Comparison of ENCODE assay signal across 37 cellular contexts in genomic region chr11:120442031-120442430, GRCh38.
"Had no signal": no experiment of that assay in that cellular context is flagged by ENCODE, and none has a peak within 500 bp of the region (broad histone marks: within the 10 kb centered on the region; RNA-seq: fewer than 3 reads in every experiment).

No MANE protein-coding gene starts in this region.

- H3K27ac Mint-ChIP-seq: activated CD4-positive, alpha-beta memory T cell treated with anti-CD3 and anti-CD28 coated beads, Interleukin-2, amount 10 ng/mL, durations not matched to agents 7 days and 5 days; activated CD4-positive, alpha-beta T cell treated with anti-CD3 and anti-CD28 coated beads for 36 hours; activated CD4-positive, alpha-beta T cell treated with anti-CD3 and anti-CD28 coated beads, Interleukin-2, amount 10 ng/mL, durations not matched to agents 7 days and 5 days; activated CD8-positive, alpha-beta memory T cell treated with anti-CD3 and anti-CD28 coated beads, Interleukin-2, amount 10 ng/mL, durations not matched to agents 7 days and 5 days; activated CD8-positive, alpha-beta T cell treated with anti-CD3 and anti-CD28 coated beads, Interleukin-2, amount 10 ng/mL, durations not matched to agents 7 days and 5 days; activated naive CD4-positive, alpha-beta T cell treated with anti-CD3 and anti-CD28 coated beads for 36 hours; activated naive CD4-positive, alpha-beta T cell treated with anti-CD3 and anti-CD28 coated beads, Interleukin-2, amount 50 U/mL, for 72 hours; activated naive CD8-positive, alpha-beta T cell treated with anti-CD3 and anti-CD28 coated beads for 36 hours; activated T-cell treated with anti-CD3 and anti-CD28 coated beads, Interleukin-2, amount 50 U/mL, for 72 hours; activated T-helper 1 cell treated with anti-CD3 and anti-CD28 coated beads, Interleukin-12 subunit alpha, Interleukin-12 subunit beta, Interleukin-2, Interleukin-4 antibody, amounts not matched to agents 30 ng/mL and 10 ng/mL and 1 ng/mL, durations not matched to agents 14 hours and 24 hours and 36 hours; activated T-helper 17 cell treated with anti-CD3 and anti-CD28 coated beads, Interleukin-2, amount 50 U/mL, for 72 hours; T-helper 1 cell treated with Interleukin-12 subunit alpha and Interleukin-12 subunit beta and Interleukin-4 antibody, amounts not matched to agents 30 μg/mL and 1 μg/mL, for 36 hours; T-helper 2 cell treated with Interferon-gamma antibody and Interleukin-4, amounts not matched to agents 5 μg/mL and 100 μg/mL, for 36 hours had no signal

- H3K27me3 ChIP-seq: adrenal gland, body of pancreas, brain microvascular endothelial cell, breast epithelium had no signal

- H3K4me3 ChIP-seq: adrenal gland, body of pancreas, breast epithelium had no signal

- H3K9me3 ChIP-seq: adrenal gland, body of pancreas, breast epithelium had no signal

- H3K4me3 Mint-ChIP-seq: activated CD4-positive, alpha-beta memory T cell treated with anti-CD3 and anti-CD28 coated beads, Interleukin-2, amount 10 ng/mL, durations not matched to agents 7 days and 5 days; activated CD4-positive, alpha-beta T cell treated with anti-CD3 and anti-CD28 coated beads for 36 hours; activated CD4-positive, alpha-beta T cell treated with anti-CD3 and anti-CD28 coated beads, Interleukin-2, amount 10 ng/mL, durations not matched to agents 7 days and 5 days; activated CD8-positive, alpha-beta memory T cell treated with anti-CD3 and anti-CD28 coated beads, Interleukin-2, amount 10 ng/mL, durations not matched to agents 7 days and 5 days; activated CD8-positive, alpha-beta T cell treated with anti-CD3 and anti-CD28 coated beads, Interleukin-2, amount 10 ng/mL, durations not matched to agents 7 days and 5 days; activated naive CD4-positive, alpha-beta T cell treated with anti-CD3 and anti-CD28 coated beads for 36 hours; activated naive CD8-positive, alpha-beta T cell treated with anti-CD3 and anti-CD28 coated beads for 36 hours; activated T-cell treated with anti-CD3 and anti-CD28 coated beads, Interleukin-2, amount 50 U/mL, for 4 hours; activated T-cell treated with anti-CD3 and anti-CD28 coated beads, Interleukin-2, amount 50 U/mL, for 72 hours; activated T-helper 1 cell treated with anti-CD3 and anti-CD28 coated beads, Interleukin-12 subunit alpha, Interleukin-12 subunit beta, Interleukin-2, Interleukin-4 antibody, amounts not matched to agents 30 ng/mL and 10 ng/mL and 1 ng/mL, durations not matched to agents 14 hours and 24 hours and 36 hours; activated T-helper 17 cell treated with anti-CD3 and anti-CD28 coated beads, Interleukin-2, amount 50 U/mL, for 72 hours; T-helper 1 cell treated with Interleukin-12 subunit alpha and Interleukin-12 subunit beta and Interleukin-4 antibody, amounts not matched to agents 30 μg/mL and 1 μg/mL, for 36 hours; T-helper 2 cell treated with Interferon-gamma antibody and Interleukin-4, amounts not matched to agents 5 μg/mL and 100 μg/mL, for 36 hours had no signal

- H3K27me3 Mint-ChIP-seq: activated CD4-positive, alpha-beta memory T cell treated with anti-CD3 and anti-CD28 coated beads, Interleukin-2, amount 10 ng/mL, durations not matched to agents 7 days and 5 days; activated CD4-positive, alpha-beta T cell treated with anti-CD3 and anti-CD28 coated beads for 36 hours; activated CD8-positive, alpha-beta memory T cell treated with anti-CD3 and anti-CD28 coated beads, Interleukin-2, amount 10 ng/mL, durations not matched to agents 7 days and 5 days; activated naive CD8-positive, alpha-beta T cell treated with anti-CD3 and anti-CD28 coated beads for 36 hours; activated T-helper 17 cell treated with anti-CD3 and anti-CD28 coated beads, Interleukin-2, amount 50 U/mL, for 72 hours had no signal

- H3K9me3 Mint-ChIP-seq: activated CD4-positive, alpha-beta memory T cell treated with anti-CD3 and anti-CD28 coated beads, Interleukin-2, amount 10 ng/mL, durations not matched to agents 7 days and 5 days; activated CD4-positive, alpha-beta T cell treated with anti-CD3 and anti-CD28 coated beads, Interleukin-2, amount 10 ng/mL, durations not matched to agents 7 days and 5 days; activated naive CD4-positive, alpha-beta T cell treated with anti-CD3 and anti-CD28 coated beads for 36 hours; activated naive CD4-positive, alpha-beta T cell treated with anti-CD3 and anti-CD28 coated beads, Interleukin-2, amount 50 U/mL, for 72 hours; activated naive CD8-positive, alpha-beta T cell treated with anti-CD3 and anti-CD28 coated beads for 36 hours; activated T-cell treated with anti-CD3 and anti-CD28 coated beads, Interleukin-2, amount 50 U/mL, for 4 hours; activated T-cell treated with anti-CD3 and anti-CD28 coated beads, Interleukin-2, amount 50 U/mL, for 72 hours; activated T-helper 1 cell treated with anti-CD3 and anti-CD28 coated beads, Interleukin-12 subunit alpha, Interleukin-12 subunit beta, Interleukin-2, Interleukin-4 antibody, amounts not matched to agents 30 ng/mL and 10 ng/mL and 1 ng/mL, durations not matched to agents 14 hours and 24 hours and 36 hours; activated T-helper 17 cell treated with anti-CD3 and anti-CD28 coated beads, Interleukin-2, amount 50 U/mL, for 72 hours; T-helper 1 cell treated with Interleukin-12 subunit alpha and Interleukin-12 subunit beta and Interleukin-4 antibody, amounts not matched to agents 30 μg/mL and 1 μg/mL, for 36 hours; T-helper 2 cell treated with Interferon-gamma antibody and Interleukin-4, amounts not matched to agents 5 μg/mL and 100 μg/mL, for 36 hours had no signal

- DNase-seq: activated CD4-positive, alpha-beta memory T cell treated with anti-CD3 and anti-CD28 coated beads, Interleukin-2, amount 10 ng/mL, durations not matched to agents 7 days and 5 days; activated CD4-positive, alpha-beta T cell treated with anti-CD3 and anti-CD28 coated beads for 1 hour; activated CD4-positive, alpha-beta T cell treated with anti-CD3 and anti-CD28 coated beads for 36 hours; activated CD4-positive, alpha-beta T cell treated with anti-CD3 and anti-CD28 coated beads for 48 hours; activated CD4-positive, alpha-beta T cell treated with anti-CD3 and anti-CD28 coated beads, Interleukin-2, amount 10 ng/mL, durations not matched to agents 7 days and 5 days; activated CD4-positive, alpha-beta T cell treated with anti-CD3 and anti-CD28 coated beads, Interleukin-2, amount 50 U/mL, for 48 hours; activated CD4-positive, CD25-positive, alpha-beta regulatory T cell; activated CD8-positive, alpha-beta memory T cell treated with anti-CD3 and anti-CD28 coated beads for 24 hours; activated CD8-positive, alpha-beta memory T cell treated with anti-CD3 and anti-CD28 coated beads, Interleukin-2, amount 10 ng/mL, durations not matched to agents 7 days and 5 days; activated CD8-positive, alpha-beta memory T cell treated with anti-CD3 and anti-CD28 coated beads, Interleukin-2, amount 50 U/mL, for 48 hours; activated CD8-positive, alpha-beta T cell treated with anti-CD3 and anti-CD28 coated beads, Interleukin-2, amount 10 ng/mL, durations not matched to agents 7 days and 5 days; activated effector memory CD4-positive, alpha-beta T cell treated with anti-CD3 and anti-CD28 coated beads, Interleukin-2, amount 50 U/mL, for 16 hours; activated gamma-delta T cell treated with Interleukin-2 at 50 U/mL for 16 hours; activated naive CD4-positive, alpha-beta T cell; activated naive CD4-positive, alpha-beta T cell treated with anti-CD3 and anti-CD28 coated beads for 36 hours; activated naive CD4-positive, alpha-beta T cell treated with anti-CD3 and anti-CD28 coated beads, Interleukin-2, amount 50 U/mL, for 16 hours; activated naive CD8-positive, alpha-beta T cell treated with anti-CD3 and anti-CD28 coated beads for 36 hours; activated T-cell treated with anti-CD3 and anti-CD28 coated beads, Interleukin-2, amount 50 U/mL, for 1 hour; activated T-cell treated with anti-CD3 and anti-CD28 coated beads, Interleukin-2, amount 50 U/mL, for 4 hours; activated T-cell treated with anti-CD3 and anti-CD28 coated beads, Interleukin-2, amount 50 U/mL, for 72 hours; adrenal gland; amniotic stem cell; aorta; body of pancreas; brain microvascular endothelial cell; central memory CD4-positive, alpha-beta T cell; SW 1271; T-helper 1 cell; T-helper 2 cell; T-helper 9 cell had no signal

- H3K4me1 ChIP-seq: body of pancreas, breast epithelium had no signal

- ATAC-seq: activated CD4-positive, alpha-beta T cell treated with anti-CD3 and anti-CD28 coated beads for 36 hours; activated CD4-positive, CD25-positive, alpha-beta regulatory T cell treated with anti-CD3 and anti-CD28 coated beads, Interleukin-2, amount 50 U/mL, for 24 hours; activated CD8-positive, alpha-beta memory T cell treated with anti-CD3 and anti-CD28 coated beads, Interleukin-2, amount 10 ng/mL, durations not matched to agents 7 days and 5 days; activated CD8-positive, alpha-beta T cell treated with anti-CD3 and anti-CD28 coated beads, Interleukin-2, amount 10 ng/mL, durations not matched to agents 7 days and 5 days; activated naive CD4-positive, alpha-beta T cell treated with anti-CD3 and anti-CD28 coated beads, Interleukin-2, amount 50 U/mL, for 72 hours; activated T-cell treated with anti-CD3 and anti-CD28 coated beads, Interleukin-2, amount 50 U/mL, for 4 hours; activated T-cell treated with anti-CD3 and anti-CD28 coated beads, Interleukin-2, amount 50 U/mL, for 72 hours; activated T-helper 17 cell treated with anti-CD3 and anti-CD28 coated beads, Interleukin-2, amount 50 U/mL, for 72 hours; body of pancreas had no signal

- H3K27ac ChIP-seq: adrenal gland, body of pancreas, brain microvascular endothelial cell, breast epithelium had no signal

- H3K4me1 Mint-ChIP-seq: activated CD4-positive, alpha-beta memory T cell treated with anti-CD3 and anti-CD28 coated beads, Interleukin-2, amount 10 ng/mL, durations not matched to agents 7 days and 5 days; activated CD4-positive, alpha-beta T cell treated with anti-CD3 and anti-CD28 coated beads for 36 hours; activated CD4-positive, alpha-beta T cell treated with anti-CD3 and anti-CD28 coated beads, Interleukin-2, amount 10 ng/mL, durations not matched to agents 7 days and 5 days; activated CD8-positive, alpha-beta memory T cell treated with anti-CD3 and anti-CD28 coated beads, Interleukin-2, amount 10 ng/mL, durations not matched to agents 7 days and 5 days; activated T-helper 17 cell treated with anti-CD3 and anti-CD28 coated beads, Interleukin-2, amount 50 U/mL, for 72 hours had no signal
